In the genomic region with DNA sequence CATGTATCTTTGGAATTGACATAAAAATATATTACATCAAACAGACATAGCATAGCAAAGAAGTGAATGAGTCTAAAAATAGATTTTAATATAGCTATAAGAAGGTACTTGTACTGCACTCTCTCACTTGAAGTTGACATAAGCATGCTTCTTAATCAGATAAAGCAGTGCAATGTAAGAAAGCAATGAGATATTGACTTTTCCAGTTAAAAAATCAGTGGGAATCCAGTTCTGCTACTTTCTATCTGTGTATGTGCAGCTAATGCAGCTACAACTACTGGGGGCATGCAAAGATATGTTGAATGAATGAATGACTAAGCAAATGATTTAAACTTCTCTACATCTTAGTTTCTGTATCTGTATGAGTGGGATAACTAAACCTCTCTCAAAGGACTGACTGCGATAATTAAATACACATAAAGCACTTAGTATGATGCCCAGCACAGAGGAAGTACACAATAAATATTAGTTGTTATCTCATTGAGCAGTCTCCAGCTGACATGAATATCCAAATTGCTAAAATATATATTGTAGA, we compare ENCODE assay signal across 21 cellular contexts. TPM values are rescaled to one million over a fixed set of nuclear protein-coding genes. Genes with fewer than 3 reads are reported as not detected.
DNase-seq lines count a peak whose midpoint lies in the region; ATAC-seq and TF ChIP-seq lines count a peak whose summit lies in the region.
"Had no signal": no experiment of that assay in that cellular context is flagged by ENCODE, and none has a peak within 500 bp of the region (broad histone marks: within the 10 kb centered on the region; RNA-seq: fewer than 3 reads in every experiment).

No MANE protein-coding gene starts in this region.

- no peaks in the 10 kb centered on the region for H3K27me3 Mint-ChIP-seq in naive B cell

- no peaks in the 10 kb centered on the region for H3K9me3 Mint-ChIP-seq in naive B cell

- intact Hi-C loops in ascending aorta (cut with DNase I): no loop called here

- H3K4me1 ChIP-seq in ascending aorta: no peaks in the 10 kb centered on the region
- H3K4me1 ChIP-seq: breast epithelium had no signal

- H3K4me3 ChIP-seq in ascending aorta: no peak overlapping the region
- H3K4me3 ChIP-seq: breast epithelium, coronary artery, GM23248, smooth muscle cell had no signal

- TF ChIP-seq CTCF in ascending aorta (IDR thresholded peaks at IDR 0.05): no peak

- peaks cover 24 to 33% (median 32%) of the 10 kb centered on the region in 3 donors for H3K4me1 Mint-ChIP-seq in naive B cell

- H3K36me3 ChIP-seq in ascending aorta: peaks cover 14 to 51% of the 10 kb centered on the region in 2 donors
- H3K36me3 ChIP-seq: breast epithelium had no signal

- DNase-seq in SIG-M5 treated with dmso at 0.1 percent for 504 hours (lab: John Stamatoyannopoulos, UW; ENCODE audit: unreplicated experiment): peak; percentile 62
- no peak for DNase-seq in SIG-M5 (lab: John Stamatoyannopoulos, UW)
- DNase-seq in naive B cell: no peak
- DNase-seq in middle frontal gyrus (ENCODE audit: extremely low spot score, low spot score): no peak
- no peak for DNase-seq in ascending aorta (ENCODE audit: low spot score in 2 of 2)
- DNase-seq in NCI-H748 (lab: John Stamatoyannopoulos, UW; ENCODE audit: unreplicated experiment): no peak
- DNase-seq: 8988T; COR-L47; GM23248; left colon; NCI-H1105 treated with DMSO at 0.1 percent for 48 hours; NCI-H2081 treated with DMSO at 0.1 percent for 48 hours; NCI-H446 treated with DMSO at 0.1 percent for 48 hours; RPMI8226; stimulated activated CD4-positive, alpha-beta T cell treated with anti-CD3 and anti-CD28 coated beads, Interleukin-2, amount 100 ng/mL, for 48 hours; T1000 had no signal

- ATAC-seq in GM19455 (IDR thresholded peaks at IDR 0.05; ENCODE audit: unreplicated experiment): peak; percentile 60
- peak; percentile 58 for ATAC-seq in HG03432 (IDR thresholded peaks at IDR 0.05; ENCODE audit: unreplicated experiment)
- no peak for ATAC-seq in naive B cell (ENCODE audit: low read depth in 2 of 2)
- ATAC-seq: left colon had no signal

- no peaks in the 10 kb centered on the region for H3K9me3 ChIP-seq in ascending aorta
- H3K9me3 ChIP-seq: breast epithelium had no signal

- peaks cover 16 to 18% of the 10 kb centered on the region in 2 donors for H3K36me3 Mint-ChIP-seq in naive B cell

- H3K27ac ChIP-seq in ascending aorta: no peak overlapping the region
- H3K27ac ChIP-seq: coronary artery, GM23248 had no signal

- H3K4me3 Mint-ChIP-seq in naive B cell: no peak overlapping the region

- no peaks in the 10 kb centered on the region for H3K27me3 ChIP-seq in ascending aorta
- H3K27me3 ChIP-seq: breast epithelium had no signal

- peak overlapping the region; percentile 9 to 89 (median 32) for H3K27ac Mint-ChIP-seq in naive B cell

RNA-seq across cellular contexts. Expression of a gene that starts 10.3 kb away (rescaled TPM):
- polyA plus RNA-seq in naive B cell (ENCODE audit: low read depth in 6 of 6): 100 to 1,000 TPM in 5 of 6 donors, 10 to 100 TPM in 1; 77.8 to 146 (median 122) TPM
- total RNA-seq in ascending aorta: 36.4 TPM

Comparison
In these comparisons a context has a peak if more than half of its experiments do, and no peak if none do; other contexts are left out.
1. ATAC-seq: peak in GM19455 (single experiment) and HG03432 (single experiment); none in naive B cell (0 of 2).